ENCODE assay signal across 9 cellular contexts in the genomic region with DNA sequence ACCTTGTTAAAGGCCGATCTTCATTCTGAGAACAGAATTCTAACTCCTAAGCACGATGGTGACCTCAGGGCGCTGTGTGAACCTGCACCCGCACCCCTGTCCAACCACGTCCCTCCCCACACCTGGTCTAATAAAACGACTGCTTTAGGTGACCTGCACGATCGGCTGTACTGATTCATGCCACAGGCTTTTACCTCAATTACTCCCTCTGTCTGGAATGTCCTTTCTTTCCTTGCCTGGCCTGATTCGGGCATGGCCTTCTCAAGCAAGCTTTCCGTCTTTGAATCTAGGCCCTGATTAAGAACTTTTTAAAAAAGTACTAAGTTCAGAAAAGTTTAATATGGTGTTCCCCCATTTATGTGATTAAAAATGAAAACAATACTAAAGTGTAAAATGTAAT. TPM values are rescaled to one million over a fixed set of nuclear protein-coding genes. Genes with fewer than 3 reads are reported as not detected.
DNase-seq lines count a peak whose midpoint lies in the region; ATAC-seq and TF ChIP-seq lines count a peak whose summit lies in the region.
"Had no signal": no experiment of that assay in that cellular context is flagged by ENCODE, and none has a peak within 500 bp of the region (broad histone marks: within the 10 kb centered on the region; RNA-seq: fewer than 3 reads in every experiment).

No MANE protein-coding gene starts in this region.

- peaks cover 40% of the 10 kb centered on the region for H3K79me2 ChIP-seq in smooth muscle cell (ENCODE audit: low read depth)

- peaks cover 12% of the 10 kb centered on the region for H3K4me1 ChIP-seq in smooth muscle cell (ENCODE audit: low read depth)

- no peaks in the 10 kb centered on the region for H3K27me3 ChIP-seq in smooth muscle cell (ENCODE audit: low read depth)

- no peaks in the 10 kb centered on the region for H3K36me3 ChIP-seq in smooth muscle cell (ENCODE audit: low read depth)

- peak overlapping the region; percentile 94 for H3K9ac ChIP-seq in smooth muscle cell (ENCODE audit: low read depth)

- intact Hi-C loops in Right ventricle myocardium superior (cut with DNase I): no loop called here
- intact Hi-C loops in Right ventricle myocardium inferior (cut with DNase I): loop anchor here (5.0 to 10.0 kb wide), 4 partner anchors 276 to 972 kb away; partner anchors contain the start of genes ATR, DIPK2A, PLS1 and TRPC1
- intact Hi-C loops in head of caudate nucleus (cut with DNase I): no loop called here

- DNase-seq in Right ventricle myocardium superior (no peak), Right ventricle myocardium inferior (ENCODE audit: missing footprints) (no peak), smooth muscle cell (lab: John Stamatoyannopoulos, UW; ENCODE audit: unreplicated experiment) (no peak), GM10266 (ENCODE audit: extremely low spot score) (no peak), head of caudate nucleus (no peak)
- DNase-seq in activated naive CD4-positive, alpha-beta T cell treated with anti-CD3 and anti-CD28 coated beads, Interleukin-2, amount 50 U/mL, for 72 hours (ENCODE audit: low spot score in 2 of 2): no peak

- TF ChIP-seq CTCF in smooth muscle cell (IDR thresholded peaks at IDR 0.05; ENCODE audit: borderline replicate concordance, insufficient read depth, poor library complexity, severe bottlenecking) (no peak), GM10266 (IDR thresholded peaks at IDR 0.05; ENCODE audit: control insufficient read depth, insufficient read depth, low read depth, missing control alignments) (no peak)

- ATAC-seq in Right ventricle myocardium superior (ENCODE audit: poor library complexity): peak; percentile 2
- ATAC-seq in Right ventricle myocardium inferior: no peak
- no peak for ATAC-seq in activated naive CD4-positive, alpha-beta T cell treated with anti-CD3 and anti-CD28 coated beads, Interleukin-2, amount 50 U/mL, for 72 hours
- ATAC-seq in HG02588 (IDR thresholded peaks at IDR 0.05; ENCODE audit: unreplicated experiment): no peak

- peak overlapping the region; percentile 92 for H3K4me2 ChIP-seq in smooth muscle cell

- peaks cover 28% of the 10 kb centered on the region for H4K20me1 ChIP-seq in smooth muscle cell (ENCODE audit: low read depth)

- no peaks in the 10 kb centered on the region for H3K9me3 Mint-ChIP-seq in activated naive CD4-positive, alpha-beta T cell treated with anti-CD3 and anti-CD28 coated beads, Interleukin-2, amount 50 U/mL, for 72 hours

- H3K9me3 ChIP-seq in smooth muscle cell (replicated peaks; ENCODE audit: low read depth): no peaks in the 10 kb centered on the region

- peaks cover 6% of the 10 kb centered on the region for H3F3A ChIP-seq in smooth muscle cell (ENCODE audit: low read depth)

- peak overlapping the region; percentile 92 for H2AFZ ChIP-seq in smooth muscle cell (ENCODE audit: low read depth)

- 9% methylated on average over 10 of the region's 10 CpGs for WGBS in smooth muscle cell (ENCODE audit: low lambda C conversion rate)

- H3K4me3 ChIP-seq in iPS-11a (ENCODE audit: low read depth, low read length): peak overlapping the region; percentile 97
- peak overlapping the region; percentile 80 for H3K4me3 ChIP-seq in smooth muscle cell

- peak overlapping the region; percentile 93 to 98 for H3K27ac Mint-ChIP-seq in activated naive CD4-positive, alpha-beta T cell treated with anti-CD3 and anti-CD28 coated beads, Interleukin-2, amount 50 U/mL, for 72 hours

- H3K36me3 Mint-ChIP-seq in activated naive CD4-positive, alpha-beta T cell treated with anti-CD3 and anti-CD28 coated beads, Interleukin-2, amount 50 U/mL, for 72 hours: peaks cover 26 to 27% of the 10 kb centered on the region in 2 donors

- peak overlapping the region; percentile 95 for H3K27ac ChIP-seq in smooth muscle cell (ENCODE audit: low read depth)

RNA-seq across cellular contexts. Expression of gene U2SURP, which starts 0.8 kb away (rescaled TPM):
- total RNA-seq in Right ventricle myocardium superior (39.8 TPM), Right ventricle myocardium inferior (41.9 TPM), smooth muscle cell (80.4 and 90.1 TPM in 2 replicates)
- total RNA-seq in activated naive CD4-positive, alpha-beta T cell treated with anti-CD3 and anti-CD28 coated beads, Interleukin-2, amount 50 U/mL, for 72 hours: 100 to 1,000 TPM; 142 to 183 TPM
- polyA plus RNA-seq in smooth muscle cell: 49.0 and 53.8 TPM in 2 replicates

RNA-seq across cellular contexts. Expression of gene PAQR9, which starts 37.1 kb away (rescaled TPM):
- total RNA-seq in Right ventricle myocardium superior: 10.6 TPM
- total RNA-seq in Right ventricle myocardium inferior: 13.7 TPM
- not detected for total RNA-seq in activated naive CD4-positive, alpha-beta T cell treated with anti-CD3 and anti-CD28 coated beads, Interleukin-2, amount 50 U/mL, for 72 hours
- 0.09 and 0.13 TPM in 2 replicates for total RNA-seq in smooth muscle cell
- polyA plus RNA-seq in smooth muscle cell: 1.0 TPM in 1 of 2 replicates, not detected in the other
- total RNA-seq: glomerular endothelial cell had no signal

Comparison
In these comparisons a context has a peak if more than half of its experiments do, and no peak if none do; other contexts are left out.
1. RNA of gene PAQR9, which starts 37.1 kb away (total RNA-seq): 13.7 TPM in Right ventricle myocardium inferior (single experiment) and 10.6 TPM in Right ventricle myocardium superior (single experiment); 0.09 to 0.13 TPM in smooth muscle cell and not detected in activated naive CD4-positive, alpha-beta T cell treated with anti-CD3 and anti-CD28 coated beads, Interleukin-2, amount 50 U/mL, for 72 hours; every median in the first group is over 10 times any median in the second.